Comparison of ENCODE assay signal across 27 cellular contexts in the genomic region with DNA sequence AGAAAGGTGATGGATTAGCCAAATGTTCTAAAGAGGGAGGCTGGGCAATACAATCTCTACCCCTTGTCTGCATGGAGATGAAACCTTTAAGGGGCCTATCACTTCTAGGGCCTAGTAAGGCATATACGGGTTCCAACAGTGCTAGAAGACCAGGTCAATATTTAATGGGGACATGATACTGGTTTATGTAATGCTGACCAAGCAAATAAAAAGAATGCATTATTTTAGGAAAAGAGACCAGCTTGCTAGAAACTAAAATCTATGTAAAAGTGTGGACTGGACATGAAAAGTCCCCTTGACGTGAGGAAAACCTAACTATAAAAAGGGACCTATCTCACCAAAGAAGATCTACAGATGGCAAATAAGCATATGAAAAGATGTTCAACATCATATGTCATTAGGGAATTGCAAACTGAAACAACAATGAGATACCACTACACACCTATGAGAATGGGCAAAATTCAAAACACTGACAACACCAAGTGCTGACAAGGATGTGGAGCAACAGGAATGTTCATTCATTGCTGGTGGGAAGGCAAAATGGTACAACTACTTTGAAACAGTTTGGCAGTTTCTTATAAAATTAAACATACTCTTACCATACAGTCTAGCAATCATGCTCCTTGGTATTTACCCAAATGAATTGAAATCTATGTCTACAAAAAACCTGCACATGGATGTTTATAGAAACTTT.
"Had no signal": no experiment of that assay in that cellular context is flagged by ENCODE, and none has a peak within 500 bp of the region (broad histone marks: within the 10 kb centered on the region; RNA-seq: fewer than 3 reads in every experiment).

No MANE protein-coding gene starts in this region.

- H3K27ac ChIP-seq: colonic mucosa, epithelial cell of prostate, esophagus squamous epithelium, gastrocnemius medialis, heart left ventricle, hepatocyte, left ventricle myocardium inferior, lower lobe of right lung had no signal

- H3K4me1 ChIP-seq: esophagus squamous epithelium, gastrocnemius medialis, heart left ventricle, left ventricle myocardium inferior, lower lobe of right lung had no signal

- ATAC-seq: effector memory CD8-positive, alpha-beta T cell; esophagus mucosa; gastrocnemius medialis; heart left ventricle; left colon; left lobe of liver; lower lobe of right lung; mucosa of descending colon had no signal

- H3K4me2 ChIP-seq: hepatocyte had no signal

- H3K4me3 ChIP-seq: colonic mucosa, esophagus squamous epithelium, gastrocnemius medialis, heart left ventricle, hepatocyte, left ventricle myocardium inferior, lower lobe of right lung, mucosa of descending colon had no signal

- H3K36me3 ChIP-seq: colonic mucosa, esophagus squamous epithelium, gastrocnemius medialis, heart left ventricle, left ventricle myocardium inferior, lower lobe of right lung had no signal

- DNase-seq: colonic mucosa; cortex of kidney; effector CD8-positive, alpha-beta T cell; effector memory CD8-positive, alpha-beta T cell; endodermal cell; erythroblast; esophagus squamous epithelium; foreskin fibroblast; foreskin melanocyte; gastrocnemius medialis; heart left ventricle; hypothalamus; immature natural killer cell; islet precursor cell; kidney; kidney glomerular epithelial cell; left colon; left ventricle myocardium inferior; lower lobe of right lung; mesenchymal stem cell; mucosa of descending colon; naive B cell had no signal

- H3K27me3 ChIP-seq: colonic mucosa, gastrocnemius medialis, hepatocyte had no signal

- H3K79me2 ChIP-seq: hepatocyte had no signal

- FAIRE-seq: endometrium, kidney had no signal

- H2AFZ ChIP-seq: hepatocyte had no signal

- H3K9me3 ChIP-seq: colonic mucosa, esophagus squamous epithelium, gastrocnemius medialis, lower lobe of right lung, mucosa of descending colon had no signal
